19 cellular contexts compared by ENCODE assay signal in genomic region chr16:89270666-89271345, GRCh38.
"Had no signal": no experiment of that assay in that cellular context is flagged by ENCODE, and none has a peak within 500 bp of the region (broad histone marks: within the 10 kb centered on the region; RNA-seq: fewer than 3 reads in every experiment).

No MANE protein-coding gene starts in this region.

- H3K9me3 ChIP-seq: thoracic aorta, upper lobe of left lung had no signal

- H3K36me3 ChIP-seq: WERI-Rb-1 had no signal

- H3K27ac ChIP-seq: skin epidermis, thoracic aorta, upper lobe of left lung, WERI-Rb-1 had no signal

- FAIRE-seq: islet of Langerhans had no signal

- H3K4me1 ChIP-seq: upper lobe of left lung had no signal

- H3K4me3 ChIP-seq: skin epidermis, thoracic aorta, upper lobe of left lung had no signal

- DNase-seq: activated CD4-positive, alpha-beta T cell treated with anti-CD3 and anti-CD28 coated beads for 1 hour; activated CD8-positive, alpha-beta memory T cell treated with anti-CD3 and anti-CD28 coated beads for 24 hours; activated CD8-positive, alpha-beta memory T cell treated with anti-CD3 and anti-CD28 coated beads, Interleukin-2, amount 50 U/mL, for 48 hours; activated gamma-delta T cell treated with Interleukin-2 at 50 U/mL for 16 hours; effector memory CD8-positive, alpha-beta T cell; hippocampal formation; left colon; midbrain; stimulated activated CD4-positive, alpha-beta T cell treated with anti-CD3 and anti-CD28 coated beads, Interleukin-15, amount 100 ng/mL, for 24 hours; stimulated activated CD4-positive, alpha-beta T cell treated with anti-CD3 and anti-CD28 coated beads, Interleukin-4, amount 100 ng/mL, for 4 hours; T-helper 2 cell; upper lobe of left lung; WERI-Rb-1 had no signal

- ATAC-seq: activated naive CD4-positive, alpha-beta T cell treated with anti-CD3 and anti-CD28 coated beads, Interleukin-2, amount 50 U/mL, for 72 hours; effector memory CD8-positive, alpha-beta T cell; right cardiac atrium; stimulated activated memory B cell treated with anti-CD40 and anti-IgM and Interleukin-4, amounts not matched to agents 10 μg/mL and 1 μg/mL and 100 μg/mL, for 72 hours had no signal

- H3K27me3 ChIP-seq: upper lobe of left lung had no signal
